In genomic region chr14:91177073-91177796, GRCh38 we compare ENCODE assay signal across 9 cellular contexts.
A peak's percentile ranks its signal among the peaks of the same experiment; 100 is the strongest.
DNase-seq lines count a peak whose midpoint lies in the region; ATAC-seq and TF ChIP-seq lines count a peak whose summit lies in the region.
"Had no signal": no experiment of that assay in that cellular context is flagged by ENCODE, and none has a peak within 500 bp of the region (broad histone marks: within the 10 kb centered on the region; RNA-seq: fewer than 3 reads in every experiment).

No MANE protein-coding gene starts in this region.

- no peak for TF ChIP-seq POLR2A in GM18505 (IDR thresholded peaks at IDR 0.05; ENCODE audit: borderline replicate concordance, extremely low read depth, insufficient read depth, insufficient read length)

- peak; percentile 36 for ATAC-seq in HG02885 (IDR thresholded peaks at IDR 0.05; ENCODE audit: poor library complexity, unreplicated experiment)
- no peak for ATAC-seq in GM18505 (IDR thresholded peaks at IDR 0.05; ENCODE audit: unreplicated experiment)

- H3K27ac Mint-ChIP-seq in Calu3 (ENCODE audit: unreplicated experiment): no peak overlapping the region

- H3K27me3 Mint-ChIP-seq in Calu3 (ENCODE audit: unreplicated experiment): no peaks in the 10 kb centered on the region

- peaks cover 23% of the 10 kb centered on the region for H3K36me3 Mint-ChIP-seq in Calu3 (ENCODE audit: insufficient read depth, unreplicated experiment)

- H3K9me3 Mint-ChIP-seq in Calu3 (ENCODE audit: low read depth, unreplicated experiment): no peaks in the 10 kb centered on the region

- peak; percentile 54 for DNase-seq in Calu3
- DNase-seq in NCI-H524 (lab: John Stamatoyannopoulos, UW): peak; percentile 40 to 81
- DNase-seq in activated CD4-positive, alpha-beta T cell treated with anti-CD3 and anti-CD28 coated beads for 48 hours: peak; percentile 73
- no peak for DNase-seq in coronary artery (ENCODE audit: low spot score)
- DNase-seq in medulla oblongata (ENCODE audit: extremely low spot score): peak; percentile 63
- peak; percentile 21 to 41 for DNase-seq in stimulated activated CD8-positive, alpha-beta memory T cell treated with anti-CD3 and anti-CD28 coated beads, Interleukin-2, amount 100 ng/mL, for 48 hours (ENCODE audit: low read depth in 2 of 2)

- intact Hi-C loops in Calu3 (cut with micrococcal nuclease; ENCODE audit: unreplicated experiment): loop anchor here (1.0 kb wide), 1 partner anchor 109 kb away; no protein-coding TSS in a partner anchor

- H3K4me1 Mint-ChIP-seq in Calu3 (ENCODE audit: low read depth, unreplicated experiment): no peaks in the 10 kb centered on the region

- CTCF ChIA-PET in Calu3 (lab: Charles Lee): interaction anchor here (0.6 to 1.5 kb wide), 3 partner anchors 73 to 327 kb away, joined by 3 to 7 read pairs (median 5); no protein-coding TSS in a partner anchor

- no peak overlapping the region for H3K4me3 ChIP-seq in coronary artery
- H3K4me3 ChIP-seq: SK-N-MC had no signal

- H3K27ac ChIP-seq in coronary artery: no peak overlapping the region
- H3K27ac ChIP-seq: SK-N-MC had no signal

- TF ChIP-seq CTCF in Calu3 (IDR thresholded peaks at IDR 0.05; ENCODE audit: unreplicated experiment) (no peak), coronary artery (IDR thresholded peaks at IDR 0.05) (peak; percentile 47)

- BruUV-seq in Calu3 (replicated peaks; lab: Mats Ljungman, UMichigan): no TSS peak

- no peak overlapping the region for H3K4me3 Mint-ChIP-seq in Calu3 (ENCODE audit: low read depth, unreplicated experiment)
